1 cellular context compared by ENCODE assay signal in the genomic region with DNA sequence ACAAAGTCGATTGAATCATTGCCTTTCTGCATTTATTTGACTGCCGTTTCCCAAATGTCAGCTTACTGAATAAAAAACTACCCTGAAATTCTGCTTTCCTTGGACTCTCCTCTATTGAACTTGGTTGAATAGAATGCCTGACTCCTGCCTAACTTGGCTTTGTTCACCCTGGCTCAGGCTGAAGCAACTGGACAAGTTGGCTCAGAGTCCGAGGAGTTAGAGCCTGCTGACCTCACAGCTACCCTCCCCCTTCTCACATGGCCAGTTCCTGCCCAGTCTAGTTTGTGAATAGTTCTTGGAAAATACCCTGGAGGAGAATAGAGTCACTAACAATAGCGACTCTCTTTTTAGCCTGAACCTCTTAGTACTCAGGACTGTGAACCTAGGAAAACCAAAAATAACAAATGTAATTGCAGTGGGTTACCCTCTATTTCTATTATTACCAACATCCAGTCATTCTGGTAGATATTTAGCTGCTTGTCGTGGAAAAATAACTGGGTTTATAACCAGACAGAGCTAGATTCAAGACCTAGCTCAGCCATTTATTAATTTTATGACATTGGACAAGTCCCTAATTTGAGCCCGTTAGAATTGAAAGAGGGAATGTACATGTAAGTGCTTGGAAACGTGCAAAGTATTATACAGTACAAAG.
A peak's percentile ranks its signal among the peaks of the same experiment; 100 is the strongest.
TF ChIP-seq lines count a peak whose summit lies in the region.

No MANE protein-coding gene starts in this region.

TF ChIP-seq in K562, 482 proteins besides CTCF, POLR2A, EP300 and RAD21 (continued from another document and continues in another):
- TF ChIP-seq, protein P1, sequence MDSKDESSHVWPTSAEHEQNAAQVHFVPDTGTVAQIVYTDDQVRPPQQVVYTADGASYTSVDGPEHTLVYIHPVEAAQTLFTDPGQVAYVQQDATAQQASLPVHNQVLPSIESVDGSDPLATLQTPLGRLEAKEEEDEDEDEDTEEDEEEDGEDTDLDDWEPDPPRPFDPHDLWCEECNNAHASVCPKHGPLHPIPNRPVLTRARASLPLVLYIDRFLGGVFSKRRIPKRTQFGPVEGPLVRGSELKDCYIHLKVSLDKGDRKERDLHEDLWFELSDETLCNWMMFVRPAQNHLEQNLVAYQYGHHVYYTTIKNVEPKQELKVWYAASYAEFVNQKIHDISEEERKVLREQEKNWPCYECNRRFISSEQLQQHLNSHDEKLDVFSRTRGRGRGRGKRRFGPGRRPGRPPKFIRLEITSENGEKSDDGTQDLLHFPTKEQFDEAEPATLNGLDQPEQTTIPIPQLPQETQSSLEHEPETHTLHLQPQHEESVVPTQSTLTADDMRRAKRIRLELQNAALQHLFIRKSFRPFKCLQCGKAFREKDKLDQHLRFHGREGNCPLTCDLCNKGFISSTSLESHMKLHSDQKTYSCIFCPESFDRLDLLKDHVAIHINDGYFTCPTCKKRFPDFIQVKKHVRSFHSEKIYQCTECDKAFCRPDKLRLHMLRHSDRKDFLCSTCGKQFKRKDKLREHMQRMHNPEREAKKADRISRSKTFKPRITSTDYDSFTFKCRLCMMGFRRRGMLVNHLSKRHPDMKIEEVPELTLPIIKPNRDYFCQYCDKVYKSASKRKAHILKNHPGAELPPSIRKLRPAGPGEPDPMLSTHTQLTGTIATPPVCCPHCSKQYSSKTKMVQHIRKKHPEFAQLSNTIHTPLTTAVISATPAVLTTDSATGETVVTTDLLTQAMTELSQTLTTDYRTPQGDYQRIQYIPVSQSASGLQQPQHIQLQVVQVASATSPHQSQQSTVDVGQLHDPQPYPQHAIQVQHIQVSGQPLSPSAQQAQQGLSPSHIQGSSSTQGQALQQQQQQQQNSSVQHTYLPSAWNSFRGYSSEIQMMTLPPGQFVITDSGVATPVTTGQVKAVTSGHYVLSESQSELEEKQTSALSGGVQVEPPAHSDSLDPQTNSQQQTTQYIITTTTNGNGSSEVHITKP (IDR thresholded peaks at IDR 0.05; ENCODE audit: partially characterized antibody): peak; percentile 38
- no peak for TF ChIP-seq NFIX (CRISPR knock-in tag; IDR thresholded peaks at IDR 0.05; ENCODE audit: low read depth)
- no peak for TF ChIP-seq HOXB6 (CRISPR knock-in tag; IDR thresholded peaks at IDR 0.05; ENCODE audit: borderline replicate concordance)
- TF ChIP-seq, protein P2, sequence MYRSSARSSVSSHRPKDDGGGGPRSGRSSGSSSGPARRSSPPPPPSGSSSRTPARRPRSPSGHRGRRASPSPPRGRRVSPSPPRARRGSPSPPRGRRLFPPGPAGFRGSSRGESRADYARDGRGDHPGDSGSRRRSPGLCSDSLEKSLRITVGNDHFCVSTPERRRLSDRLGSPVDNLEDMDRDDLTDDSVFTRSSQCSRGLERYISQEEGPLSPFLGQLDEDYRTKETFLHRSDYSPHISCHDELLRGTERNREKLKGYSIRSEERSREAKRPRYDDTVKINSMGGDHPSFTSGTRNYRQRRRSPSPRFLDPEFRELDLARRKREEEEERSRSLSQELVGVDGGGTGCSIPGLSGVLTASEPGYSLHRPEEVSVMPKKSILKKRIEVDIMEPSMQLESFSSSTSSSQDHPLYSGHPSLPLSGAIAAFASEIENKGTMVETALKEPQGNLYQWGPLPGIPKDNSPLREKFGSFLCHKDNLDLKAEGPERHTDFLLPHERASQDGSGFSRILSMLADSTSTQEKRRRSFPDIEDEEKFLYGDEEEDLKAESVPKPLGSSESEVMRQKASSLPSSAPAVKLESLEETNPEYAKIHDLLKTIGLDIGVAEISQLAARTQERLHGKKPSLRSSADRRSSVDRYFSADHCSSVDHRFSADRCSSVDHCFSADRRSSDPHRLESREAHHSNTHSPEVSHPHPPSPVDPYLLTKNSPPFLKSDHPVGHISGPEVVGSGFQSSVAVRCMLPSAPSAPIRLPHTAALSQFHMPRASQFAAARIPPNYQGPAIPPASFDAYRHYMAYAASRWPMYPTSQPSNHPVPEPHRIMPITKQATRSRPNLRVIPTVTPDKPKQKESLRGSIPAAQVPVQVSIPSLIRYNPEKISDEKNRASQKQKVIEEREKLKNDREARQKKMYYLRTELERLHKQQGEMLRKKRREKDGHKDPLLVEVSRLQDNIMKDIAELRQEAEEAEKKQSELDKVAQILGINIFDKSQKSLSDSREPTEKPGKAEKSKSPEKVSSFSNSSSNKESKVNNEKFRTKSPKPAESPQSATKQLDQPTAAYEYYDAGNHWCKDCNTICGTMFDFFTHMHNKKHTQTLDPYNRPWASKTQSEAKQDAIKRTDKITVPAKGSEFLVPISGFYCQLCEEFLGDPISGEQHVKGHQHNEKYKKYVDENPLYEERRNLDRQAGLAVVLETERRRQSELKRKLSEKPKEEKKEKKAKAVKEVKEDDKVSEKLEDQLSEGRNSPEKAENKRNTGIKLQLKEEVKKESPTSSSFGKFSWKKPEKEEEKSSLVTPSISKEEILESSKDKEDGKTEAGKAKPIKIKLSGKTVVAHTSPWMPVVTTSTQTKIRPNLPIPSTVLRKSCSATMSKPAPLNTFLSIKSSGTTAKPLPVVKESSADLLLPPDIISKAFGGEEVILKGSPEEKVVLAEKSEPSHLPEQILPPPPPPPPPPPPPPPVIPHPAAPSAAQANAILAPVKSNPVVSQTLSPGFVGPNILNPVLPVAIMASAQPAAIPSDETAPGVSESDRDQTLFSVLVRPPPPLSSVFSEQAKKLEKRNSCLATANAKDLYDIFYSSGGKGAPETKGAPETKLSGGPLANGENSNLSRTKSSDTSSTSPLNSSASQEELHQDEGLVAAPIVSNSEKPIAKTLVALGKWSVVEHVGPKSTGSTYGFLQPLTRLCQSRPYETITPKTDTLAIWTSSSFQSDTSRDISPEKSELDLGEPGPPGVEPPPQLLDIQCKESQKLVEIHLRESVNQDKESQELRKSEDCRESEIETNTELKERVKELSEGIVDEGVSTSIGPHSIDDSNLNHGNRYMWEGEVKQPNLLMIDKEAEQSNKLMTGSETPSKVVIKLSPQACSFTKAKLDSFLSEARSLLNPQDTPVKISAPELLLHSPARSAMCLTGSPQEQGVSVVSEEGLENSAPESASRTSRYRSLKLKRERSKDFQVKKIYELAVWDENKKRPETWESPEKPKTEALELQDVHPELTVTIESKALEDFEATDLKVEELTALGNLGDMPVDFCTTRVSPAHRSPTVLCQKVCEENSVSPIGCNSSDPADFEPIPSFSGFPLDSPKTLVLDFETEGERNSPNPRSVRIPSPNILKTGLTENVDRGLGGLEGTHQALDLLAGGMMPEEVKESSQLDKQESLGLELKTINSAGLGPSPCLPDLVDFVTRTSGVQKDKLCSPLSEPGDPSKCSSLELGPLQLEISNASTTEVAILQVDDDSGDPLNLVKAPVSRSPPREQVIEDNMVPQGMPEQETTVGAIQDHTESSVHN (IDR thresholded peaks at IDR 0.05; ENCODE audit: borderline replicate concordance in 1 of 2, low read depth in 1 of 2): no peak; a peak in 1 of 4 replicates
- TF ChIP-seq, protein P3, sequence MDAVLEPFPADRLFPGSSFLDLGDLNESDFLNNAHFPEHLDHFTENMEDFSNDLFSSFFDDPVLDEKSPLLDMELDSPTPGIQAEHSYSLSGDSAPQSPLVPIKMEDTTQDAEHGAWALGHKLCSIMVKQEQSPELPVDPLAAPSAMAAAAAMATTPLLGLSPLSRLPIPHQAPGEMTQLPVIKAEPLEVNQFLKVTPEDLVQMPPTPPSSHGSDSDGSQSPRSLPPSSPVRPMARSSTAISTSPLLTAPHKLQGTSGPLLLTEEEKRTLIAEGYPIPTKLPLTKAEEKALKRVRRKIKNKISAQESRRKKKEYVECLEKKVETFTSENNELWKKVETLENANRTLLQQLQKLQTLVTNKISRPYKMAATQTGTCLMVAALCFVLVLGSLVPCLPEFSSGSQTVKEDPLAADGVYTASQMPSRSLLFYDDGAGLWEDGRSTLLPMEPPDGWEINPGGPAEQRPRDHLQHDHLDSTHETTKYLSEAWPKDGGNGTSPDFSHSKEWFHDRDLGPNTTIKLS (IDR thresholded peaks at IDR 0.05; ENCODE audit: borderline replicate concordance, low read depth): no peak
- TF ChIP-seq CC2D1A (IDR thresholded peaks at IDR 0.05): no peak
- TF ChIP-seq NFE2L1 (tag; IDR thresholded peaks at IDR 0.05; ENCODE audit: borderline replicate concordance, low read depth): no peak
- TF ChIP-seq, protein P4, sequence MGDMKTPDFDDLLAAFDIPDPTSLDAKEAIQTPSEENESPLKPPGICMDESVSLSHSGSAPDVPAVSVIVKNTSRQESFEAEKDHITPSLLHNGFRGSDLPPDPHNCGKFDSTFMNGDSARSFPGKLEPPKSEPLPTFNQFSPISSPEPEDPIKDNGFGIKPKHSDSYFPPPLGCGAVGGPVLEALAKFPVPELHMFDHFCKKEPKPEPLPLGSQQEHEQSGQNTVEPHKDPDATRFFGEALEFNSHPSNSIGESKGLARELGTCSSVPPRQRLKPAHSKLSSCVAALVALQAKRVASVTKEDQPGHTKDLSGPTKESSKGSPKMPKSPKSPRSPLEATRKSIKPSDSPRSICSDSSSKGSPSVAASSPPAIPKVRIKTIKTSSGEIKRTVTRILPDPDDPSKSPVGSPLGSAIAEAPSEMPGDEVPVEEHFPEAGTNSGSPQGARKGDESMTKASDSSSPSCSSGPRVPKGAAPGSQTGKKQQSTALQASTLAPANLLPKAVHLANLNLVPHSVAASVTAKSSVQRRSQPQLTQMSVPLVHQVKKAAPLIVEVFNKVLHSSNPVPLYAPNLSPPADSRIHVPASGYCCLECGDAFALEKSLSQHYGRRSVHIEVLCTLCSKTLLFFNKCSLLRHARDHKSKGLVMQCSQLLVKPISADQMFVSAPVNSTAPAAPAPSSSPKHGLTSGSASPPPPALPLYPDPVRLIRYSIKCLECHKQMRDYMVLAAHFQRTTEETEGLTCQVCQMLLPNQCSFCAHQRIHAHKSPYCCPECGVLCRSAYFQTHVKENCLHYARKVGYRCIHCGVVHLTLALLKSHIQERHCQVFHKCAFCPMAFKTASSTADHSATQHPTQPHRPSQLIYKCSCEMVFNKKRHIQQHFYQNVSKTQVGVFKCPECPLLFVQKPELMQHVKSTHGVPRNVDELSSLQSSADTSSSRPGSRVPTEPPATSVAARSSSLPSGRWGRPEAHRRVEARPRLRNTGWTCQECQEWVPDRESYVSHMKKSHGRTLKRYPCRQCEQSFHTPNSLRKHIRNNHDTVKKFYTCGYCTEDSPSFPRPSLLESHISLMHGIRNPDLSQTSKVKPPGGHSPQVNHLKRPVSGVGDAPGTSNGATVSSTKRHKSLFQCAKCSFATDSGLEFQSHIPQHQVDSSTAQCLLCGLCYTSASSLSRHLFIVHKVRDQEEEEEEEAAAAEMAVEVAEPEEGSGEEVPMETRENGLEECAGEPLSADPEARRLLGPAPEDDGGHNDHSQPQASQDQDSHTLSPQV (IDR thresholded peaks at IDR 0.05): peak; percentile 91
- TF ChIP-seq ZNF785 (CRISPR knock-in tag; IDR thresholded peaks at IDR 0.05): no peak
- TF ChIP-seq TSC22D4 (tag; IDR thresholded peaks at IDR 0.05): no peak
- TF ChIP-seq, protein P5, sequence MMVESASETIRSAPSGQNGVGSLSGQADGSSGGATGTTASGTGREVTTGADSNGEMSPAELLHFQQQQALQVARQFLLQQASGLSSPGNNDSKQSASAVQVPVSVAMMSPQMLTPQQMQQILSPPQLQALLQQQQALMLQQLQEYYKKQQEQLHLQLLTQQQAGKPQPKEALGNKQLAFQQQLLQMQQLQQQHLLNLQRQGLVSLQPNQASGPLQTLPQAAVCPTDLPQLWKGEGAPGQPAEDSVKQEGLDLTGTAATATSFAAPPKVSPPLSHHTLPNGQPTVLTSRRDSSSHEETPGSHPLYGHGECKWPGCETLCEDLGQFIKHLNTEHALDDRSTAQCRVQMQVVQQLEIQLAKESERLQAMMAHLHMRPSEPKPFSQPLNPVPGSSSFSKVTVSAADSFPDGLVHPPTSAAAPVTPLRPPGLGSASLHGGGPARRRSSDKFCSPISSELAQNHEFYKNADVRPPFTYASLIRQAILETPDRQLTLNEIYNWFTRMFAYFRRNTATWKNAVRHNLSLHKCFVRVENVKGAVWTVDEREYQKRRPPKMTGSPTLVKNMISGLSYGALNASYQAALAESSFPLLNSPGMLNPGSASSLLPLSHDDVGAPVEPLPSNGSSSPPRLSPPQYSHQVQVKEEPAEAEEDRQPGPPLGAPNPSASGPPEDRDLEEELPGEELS (CRISPR knock-in tag; IDR thresholded peaks at IDR 0.05; ENCODE audit: borderline replicate concordance): no peak
- TF ChIP-seq, protein P6, sequence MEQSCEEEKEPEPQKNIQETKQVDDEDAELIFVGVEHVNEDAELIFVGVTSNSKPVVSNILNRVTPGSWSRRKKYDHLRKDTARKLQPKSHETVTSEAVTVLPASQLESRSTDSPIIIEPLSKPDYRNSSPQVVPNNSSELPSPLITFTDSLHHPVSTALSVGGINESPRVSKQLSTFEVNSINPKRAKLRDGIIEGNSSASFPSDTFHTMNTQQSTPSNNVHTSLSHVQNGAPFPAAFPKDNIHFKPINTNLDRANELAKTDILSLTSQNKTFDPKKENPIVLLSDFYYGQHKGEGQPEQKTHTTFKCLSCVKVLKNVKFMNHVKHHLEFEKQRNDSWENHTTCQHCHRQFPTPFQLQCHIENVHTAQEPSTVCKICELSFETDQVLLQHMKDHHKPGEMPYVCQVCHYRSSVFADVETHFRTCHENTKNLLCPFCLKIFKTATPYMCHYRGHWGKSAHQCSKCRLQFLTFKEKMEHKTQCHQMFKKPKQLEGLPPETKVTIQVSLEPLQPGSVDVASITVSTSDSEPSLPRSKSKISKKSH (CRISPR knock-in tag; IDR thresholded peaks at IDR 0.05): no peak
- TF ChIP-seq ADNP (tag; IDR thresholded peaks at IDR 0.05): no peak
- TF ChIP-seq ILF3 (IDR thresholded peaks at IDR 0.05; ENCODE audit: borderline replicate concordance): no peak
- TF ChIP-seq BMI1 (IDR thresholded peaks at IDR 0.05; ENCODE audit: low read length): no peak
- TF ChIP-seq ZNF384 (IDR thresholded peaks at IDR 0.05; ENCODE audit: low read depth, low read length): no peak
- TF ChIP-seq, protein P7, sequence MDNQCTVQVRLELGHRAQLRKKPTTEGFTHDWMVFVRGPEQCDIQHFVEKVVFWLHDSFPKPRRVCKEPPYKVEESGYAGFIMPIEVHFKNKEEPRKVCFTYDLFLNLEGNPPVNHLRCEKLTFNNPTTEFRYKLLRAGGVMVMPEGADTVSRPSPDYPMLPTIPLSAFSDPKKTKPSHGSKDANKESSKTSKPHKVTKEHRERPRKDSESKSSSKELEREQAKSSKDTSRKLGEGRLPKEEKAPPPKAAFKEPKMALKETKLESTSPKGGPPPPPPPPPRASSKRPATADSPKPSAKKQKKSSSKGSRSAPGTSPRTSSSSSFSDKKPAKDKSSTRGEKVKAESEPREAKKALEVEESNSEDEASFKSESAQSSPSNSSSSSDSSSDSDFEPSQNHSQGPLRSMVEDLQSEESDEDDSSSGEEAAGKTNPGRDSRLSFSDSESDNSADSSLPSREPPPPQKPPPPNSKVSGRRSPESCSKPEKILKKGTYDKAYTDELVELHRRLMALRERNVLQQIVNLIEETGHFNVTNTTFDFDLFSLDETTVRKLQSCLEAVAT (IDR thresholded peaks at IDR 0.05): 0 out of 4 replicates have a peak, but pooled peaks have one; percentile 12 to 15
- TF ChIP-seq, protein P8, sequence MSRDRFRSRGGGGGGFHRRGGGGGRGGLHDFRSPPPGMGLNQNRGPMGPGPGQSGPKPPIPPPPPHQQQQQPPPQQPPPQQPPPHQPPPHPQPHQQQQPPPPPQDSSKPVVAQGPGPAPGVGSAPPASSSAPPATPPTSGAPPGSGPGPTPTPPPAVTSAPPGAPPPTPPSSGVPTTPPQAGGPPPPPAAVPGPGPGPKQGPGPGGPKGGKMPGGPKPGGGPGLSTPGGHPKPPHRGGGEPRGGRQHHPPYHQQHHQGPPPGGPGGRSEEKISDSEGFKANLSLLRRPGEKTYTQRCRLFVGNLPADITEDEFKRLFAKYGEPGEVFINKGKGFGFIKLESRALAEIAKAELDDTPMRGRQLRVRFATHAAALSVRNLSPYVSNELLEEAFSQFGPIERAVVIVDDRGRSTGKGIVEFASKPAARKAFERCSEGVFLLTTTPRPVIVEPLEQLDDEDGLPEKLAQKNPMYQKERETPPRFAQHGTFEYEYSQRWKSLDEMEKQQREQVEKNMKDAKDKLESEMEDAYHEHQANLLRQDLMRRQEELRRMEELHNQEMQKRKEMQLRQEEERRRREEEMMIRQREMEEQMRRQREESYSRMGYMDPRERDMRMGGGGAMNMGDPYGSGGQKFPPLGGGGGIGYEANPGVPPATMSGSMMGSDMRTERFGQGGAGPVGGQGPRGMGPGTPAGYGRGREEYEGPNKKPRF (IDR thresholded peaks at IDR 0.05; ENCODE audit: low read depth, low read length): no peak
- TF ChIP-seq SLC30A9 (CRISPR knock-in tag; IDR thresholded peaks at IDR 0.05): no peak
- no peak for TF ChIP-seq PHB2 (IDR thresholded peaks at IDR 0.05; ENCODE audit: low read depth)
- 0 out of 2 replicates have a peak, but pooled peaks have one; percentile 11 for TF ChIP-seq HIVEP1 (CRISPR knock-in tag; IDR thresholded peaks at IDR 0.05)
